In the genomic region with DNA sequence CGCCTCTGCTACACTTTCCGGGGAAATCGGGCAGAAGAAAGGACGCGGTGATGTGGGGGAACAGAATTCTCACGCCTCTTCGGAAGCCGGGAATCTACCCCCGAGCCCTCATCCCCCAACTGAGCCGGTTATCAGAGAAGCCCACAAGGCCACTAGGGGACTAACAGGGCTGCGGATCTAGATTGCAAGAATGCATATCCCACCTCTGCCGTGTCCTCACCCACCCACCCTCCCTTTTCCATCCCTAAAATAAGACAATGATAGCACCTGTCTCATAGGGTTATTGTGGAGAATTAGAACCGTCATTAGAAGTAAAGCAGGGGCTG, we compare ENCODE assay signal across 9 cellular contexts. TPM values are rescaled to one million over a fixed set of nuclear protein-coding genes. Genes with fewer than 3 reads are reported as not detected.
DNase-seq lines count a peak whose midpoint lies in the region; ATAC-seq lines count a peak whose summit lies in the region.
"Had no signal": no experiment of that assay in that cellular context is flagged by ENCODE, and none has a peak within 500 bp of the region (broad histone marks: within the 10 kb centered on the region; RNA-seq: fewer than 3 reads in every experiment).

No MANE protein-coding gene starts in this region.

- H3K27me3 ChIP-seq in iPS-20b (ENCODE audit: insufficient read depth, low read length), result no peaks in the 10 kb centered on the region

- DNase-seq in T-helper 2 cell treated with Interferon-gamma antibody and Interleukin-4, amounts not matched to agents 5 μg/mL and 100 μg/mL, for 36 hours (ENCODE audit: low spot score), result no peak
- DNase-seq in T-helper 2 cell, result no peak
- DNase-seq in substantia nigra (lab: John Stamatoyannopoulos, UW), result no peak
- DNase-seq in hypothalamus (lab: John Stamatoyannopoulos, UW), result no peak
- no peak for DNase-seq in epidermal melanocyte (ENCODE audit: insufficient read length, low spot score)

- peak overlapping the region; percentile 52 for H3K27ac ChIP-seq in iPS-20b (ENCODE audit: low read length)
- H3K27ac ChIP-seq in substantia nigra (ENCODE audit: low read depth, low read length, poor library complexity, severe bottlenecking), result peak overlapping the region; percentile 95

- peaks cover 29% of the 10 kb centered on the region for H3K36me3 ChIP-seq in iPS-20b (ENCODE audit: insufficient read depth, low read depth, low read length)

- peaks cover 2% of the 10 kb centered on the region; the same call in 1 of the 2 replicates for H3K4me1 ChIP-seq in iPS-20b (ENCODE audit: insufficient read depth, low read length)

- peaks cover 41% of the 10 kb centered on the region for H3K4me1 Mint-ChIP-seq in T-helper 2 cell treated with Interferon-gamma antibody and Interleukin-4, amounts not matched to agents 5 μg/mL and 100 μg/mL, for 36 hours (ENCODE audit: low read depth)
- H3K4me1 Mint-ChIP-seq in activated T-helper 17 cell treated with anti-CD3 and anti-CD28 coated beads, Interleukin-2, amount 50 U/mL, for 72 hours, result peaks cover 23% of the 10 kb centered on the region

- ATAC-seq in activated T-helper 17 cell treated with anti-CD3 and anti-CD28 coated beads, Interleukin-2, amount 50 U/mL, for 72 hours (replicated peaks), result no peak
- no peak for ATAC-seq in HG03095 (IDR thresholded peaks at IDR 0.05; ENCODE audit: unreplicated experiment)

- H3K9ac ChIP-seq in iPS-20b (ENCODE audit: low read depth, low read length), result peak overlapping the region; percentile 82

- H3K9me3 ChIP-seq in iPS-20b (ENCODE audit: insufficient read depth, low read depth, low read length), result no peaks in the 10 kb centered on the region
- H3K9me3 ChIP-seq: mucosa of descending colon had no signal

- peak overlapping the region; percentile 92 for H3K27ac Mint-ChIP-seq in T-helper 2 cell treated with Interferon-gamma antibody and Interleukin-4, amounts not matched to agents 5 μg/mL and 100 μg/mL, for 36 hours
- peak overlapping the region; percentile 99 for H3K27ac Mint-ChIP-seq in activated T-helper 17 cell treated with anti-CD3 and anti-CD28 coated beads, Interleukin-2, amount 50 U/mL, for 72 hours

- no peaks in the 10 kb centered on the region for H3K27me3 Mint-ChIP-seq in T-helper 2 cell treated with Interferon-gamma antibody and Interleukin-4, amounts not matched to agents 5 μg/mL and 100 μg/mL, for 36 hours (ENCODE audit: low read depth)
- no peaks in the 10 kb centered on the region for H3K27me3 Mint-ChIP-seq in activated T-helper 17 cell treated with anti-CD3 and anti-CD28 coated beads, Interleukin-2, amount 50 U/mL, for 72 hours

- H3K36me3 Mint-ChIP-seq in T-helper 2 cell treated with Interferon-gamma antibody and Interleukin-4, amounts not matched to agents 5 μg/mL and 100 μg/mL, for 36 hours (ENCODE audit: low read depth), result peaks cover 33% of the 10 kb centered on the region
- peaks cover 69% of the 10 kb centered on the region for H3K36me3 Mint-ChIP-seq in activated T-helper 17 cell treated with anti-CD3 and anti-CD28 coated beads, Interleukin-2, amount 50 U/mL, for 72 hours (ENCODE audit: low read depth)

- peak overlapping the region; percentile 90 for H3K4me3 Mint-ChIP-seq in T-helper 2 cell treated with Interferon-gamma antibody and Interleukin-4, amounts not matched to agents 5 μg/mL and 100 μg/mL, for 36 hours
- H3K4me3 Mint-ChIP-seq in activated T-helper 17 cell treated with anti-CD3 and anti-CD28 coated beads, Interleukin-2, amount 50 U/mL, for 72 hours, result peak overlapping the region; percentile 95

- peak overlapping the region; percentile 80 for H3K4me3 ChIP-seq in iPS-20b (ENCODE audit: low read length)

- no peaks in the 10 kb centered on the region for H3K9me3 Mint-ChIP-seq in T-helper 2 cell treated with Interferon-gamma antibody and Interleukin-4, amounts not matched to agents 5 μg/mL and 100 μg/mL, for 36 hours
- H3K9me3 Mint-ChIP-seq in activated T-helper 17 cell treated with anti-CD3 and anti-CD28 coated beads, Interleukin-2, amount 50 U/mL, for 72 hours, result no peaks in the 10 kb centered on the region

RNA-seq across cellular contexts. Expression of gene IGFLR1, which starts 1.1 kb away (rescaled TPM):
- total RNA-seq in activated T-helper 17 cell treated with anti-CD3 and anti-CD28 coated beads, Interleukin-2, amount 50 U/mL, for 72 hours, result 100 to 1,000 TPM in 1 of 2 donors, 10 to 100 TPM in 1; 42.3 to 153 TPM

RNA-seq across cellular contexts. Expression of gene U2AF1L4, which starts 4.0 kb away (rescaled TPM):
- 10 to 100 TPM; 17.8 to 21.6 TPM for total RNA-seq in activated T-helper 17 cell treated with anti-CD3 and anti-CD28 coated beads, Interleukin-2, amount 50 U/mL, for 72 hours

RNA-seq across cellular contexts. Expression of gene PSENEN, which starts 4.3 kb away (rescaled TPM):
- total RNA-seq in activated T-helper 17 cell treated with anti-CD3 and anti-CD28 coated beads, Interleukin-2, amount 50 U/mL, for 72 hours, result 10 to 100 TPM; 34.0 to 51.2 TPM

RNA-seq across cellular contexts. Expression of gene LIN37, which starts 7.2 kb away (rescaled TPM):
- 10 to 100 TPM; 11.0 to 20.1 TPM for total RNA-seq in activated T-helper 17 cell treated with anti-CD3 and anti-CD28 coated beads, Interleukin-2, amount 50 U/mL, for 72 hours

RNA-seq across cellular contexts. Expression of gene HSPB6, which starts 15.7 kb away (rescaled TPM):
- not detected for total RNA-seq in activated T-helper 17 cell treated with anti-CD3 and anti-CD28 coated beads, Interleukin-2, amount 50 U/mL, for 72 hours
